In the genomic region with DNA sequence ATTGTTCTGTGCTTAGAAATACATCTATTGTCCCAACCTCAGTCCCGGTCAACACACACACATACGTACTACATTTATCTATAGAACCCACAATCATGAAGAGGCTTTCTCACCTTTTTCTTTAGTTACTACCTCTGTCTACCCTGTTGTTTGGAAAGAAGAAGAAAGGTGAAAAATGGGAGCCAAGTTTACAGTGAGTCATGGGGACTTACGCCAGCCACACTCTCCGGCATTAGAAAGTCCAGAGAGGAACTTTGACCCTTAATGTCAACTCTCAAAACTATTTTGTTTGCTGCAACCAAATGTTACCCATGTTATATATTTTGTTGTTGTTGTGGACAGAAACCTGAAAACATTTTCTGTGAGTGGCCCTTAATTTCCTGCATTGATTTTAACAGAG, we compare ENCODE assay signal across 17 cellular contexts.
"Had no signal": no experiment of that assay in that cellular context is flagged by ENCODE, and none has a peak within 500 bp of the region (broad histone marks: within the 10 kb centered on the region; RNA-seq: fewer than 3 reads in every experiment).

No MANE protein-coding gene starts in this region.

- H3K27me3 ChIP-seq: ascending aorta, tibial nerve had no signal

- FAIRE-seq: bronchial epithelial cell, kidney had no signal

- ATAC-seq: activated naive CD8-positive, alpha-beta T cell treated with anti-CD3 and anti-CD28 coated beads, Interleukin-2, amount 50 U/mL, for 24 hours; activated T-helper 17 cell treated with anti-CD3 and anti-CD28 coated beads, Interleukin-2, amount 50 U/mL, for 72 hours; left ventricle myocardium superior; natural killer cell treated with Interleukin-12 subunit alpha and Interleukin-12 subunit beta and Interleukin-15 and Interleukin-18, amount 100 ng/mL, for 72 hours had no signal

- DNase-seq: activated CD4-positive, alpha-beta T cell treated with anti-CD3 and anti-CD28 coated beads, Interleukin-2, amount 50 U/mL, for 48 hours; activated naive CD4-positive, alpha-beta T cell treated with Interleukin-2 at 50 U/mL for 16 hours; activated naive CD8-positive, alpha-beta T cell treated with anti-CD3 and anti-CD28 coated beads, Interleukin-2, amount 50 U/mL, for 24 hours; hippocampal formation; kidney; left ventricle myocardium superior; posterior cingulate gyrus; stimulated activated CD4-positive, alpha-beta T cell treated with anti-CD3 and anti-CD28 coated beads, Interleukin-4, amount 100 ng/mL, for 24 hours; stimulated activated naive CD4-positive, alpha-beta T cell; substantia nigra; T1000 had no signal

- H3K27ac ChIP-seq: ascending aorta, skin epidermis, tibial nerve had no signal

- H3K9me3 ChIP-seq: ascending aorta, tibial nerve had no signal

- H3K4me3 ChIP-seq: ascending aorta, skin epidermis, tibial nerve had no signal
